ENCODE assay signal across 20 cellular contexts in genomic region chr4:105198541-105198940, GRCh38. TPM values are rescaled to one million over a fixed set of nuclear protein-coding genes. Genes with fewer than 3 reads are reported as not detected.
DNase-seq lines count a peak whose midpoint lies in the region; ATAC-seq, FAIRE-seq and TF ChIP-seq lines count a peak whose summit lies in the region.
"Had no signal": no experiment of that assay in that cellular context is flagged by ENCODE, and none has a peak within 500 bp of the region (broad histone marks: within the 10 kb centered on the region; RNA-seq: fewer than 3 reads in every experiment).

No MANE protein-coding gene starts in this region.

- H2AFZ ChIP-seq in IMR-90 (replicated peaks; ENCODE audit: low read length, poor library complexity) (no peak overlapping the region), endothelial cell of umbilical vein (ENCODE audit: low read depth, low read length) (no peak overlapping the region), OCI-LY7 (ENCODE audit: low read length) (no peak overlapping the region)

- TF ChIP-seq RAD21 in IMR-90 (IDR thresholded peaks at IDR 0.05; ENCODE audit: low read length), result no peak

- no peak overlapping the region for H3K4ac ChIP-seq in IMR-90 (ENCODE audit: low read depth, low read length)

- H3K56ac ChIP-seq in IMR-90 (ENCODE audit: extremely low read depth, insufficient read depth, low read length), result no peak overlapping the region

- H3K4me2 ChIP-seq in IMR-90 (ENCODE audit: low read depth, low read length) (no peak overlapping the region), endothelial cell of umbilical vein (ENCODE audit: insufficient read depth, low read length) (peak overlapping the region; percentile 24), skeletal muscle satellite cell (ENCODE audit: low read length) (peak overlapping the region; percentile 19), OCI-LY7 (ENCODE audit: low read length) (no peak overlapping the region)
- H3K4me2 ChIP-seq: SK-N-SH had no signal

- BruUV-seq in IMR-90 (replicated peaks; lab: Mats Ljungman, UMichigan), result no TSS peak
- BruUV-seq in endothelial cell of umbilical vein (replicated peaks; lab: Mats Ljungman, UMichigan), result no TSS peak
- no TSS peak for BruUV-seq in OCI-LY7 (replicated peaks; lab: Mats Ljungman, UMichigan)

- H3K9me1 ChIP-seq in IMR-90 (ENCODE audit: insufficient read depth, low read length) (peaks cover 4% of the 10 kb centered on the region; the same call in 1 of the 2 replicates), endothelial cell of umbilical vein (replicated peaks; ENCODE audit: control insufficient read depth, extremely low read depth, insufficient read depth, low read length) (no peaks in the 10 kb centered on the region)

- FAIRE-seq in D721Med (lab: Jason Lieb, UNC) (peak; percentile 16), endothelial cell of umbilical vein (lab: Jason Lieb, UNC) (no peak)

- dilution Hi-C loops in IMR-90 (cut with HindIII; ENCODE audit: low sequenced_read_pairs, unreplicated experiment), result no loop called here
- dilution Hi-C loops in endothelial cell of umbilical vein (cut with MboI; ENCODE audit: extremely low pct_ligation_motif_present, low sequenced_read_pairs), result no loop called here

- ATAC-seq in IMR-90 (ENCODE audit: low read depth) (no peak), GM18868 (IDR thresholded peaks at IDR 0.05; ENCODE audit: unreplicated experiment) (no peak)

- H4K8ac ChIP-seq in IMR-90 (ENCODE audit: low read depth in 2 of 2, low read length in 2 of 2), result no peak overlapping the region

- H4K91ac ChIP-seq in IMR-90 (ENCODE audit: insufficient read depth, low read depth, low read length), result no peak overlapping the region

- peaks cover 10 to 25% of the 10 kb centered on the region in 2 experiments for H3K79me1 ChIP-seq in IMR-90 (ENCODE audit: low read depth in 1 of 2, low read length in 2 of 2)

- H3K36me3 ChIP-seq in IMR-90 (ENCODE audit: control insufficient read depth, insufficient read depth, low read length), result peaks cover 3% of the 10 kb centered on the region; the same call in 1 of the 2 replicates
- H3K36me3 ChIP-seq in endothelial cell of umbilical vein (ENCODE audit: control insufficient read depth in 2 of 2, extremely low read depth in 1 of 2, insufficient read depth in 2 of 2, low read length in 2 of 2), result no peaks in the 10 kb centered on the region
- no peaks in the 10 kb centered on the region for H3K36me3 ChIP-seq in skeletal muscle satellite cell (ENCODE audit: insufficient read depth, low read length)
- H3K36me3 ChIP-seq in OCI-LY7 (ENCODE audit: insufficient read depth, low read length), result no peaks in the 10 kb centered on the region
- H3K36me3 ChIP-seq: Peyer's patch had no signal

- CTCF ChIA-PET in IMR-90 (lab: Yijun Ruan, JAX), result no interaction called here
- CTCF ChIA-PET in endothelial cell of umbilical vein (lab: Charles Lee), result interaction anchor here (1.6 kb wide), 1 partner anchor 37 kb away, joined by 3 read pairs; no protein-coding TSS in a partner anchor
- CTCF ChIA-PET in OCI-LY7 (lab: Charles Lee; ENCODE audit: unreplicated experiment), result no interaction called here

- H3K79me2 ChIP-seq in endothelial cell of umbilical vein (ENCODE audit: control insufficient read depth, insufficient read depth, low read length) (peaks cover 16% of the 10 kb centered on the region), OCI-LY7 (ENCODE audit: insufficient read depth, low read depth, low read length) (no peaks in the 10 kb centered on the region)

- H3K14ac ChIP-seq in IMR-90 (replicated peaks; ENCODE audit: low read depth, low read length), result no peak overlapping the region

- no peak overlapping the region for H2BK120ac ChIP-seq in IMR-90 (ENCODE audit: low read depth, low read length)

- H3K18ac ChIP-seq in IMR-90 (ENCODE audit: low read depth, low read length), result no peak overlapping the region

- intact Hi-C loops in IMR-90 (cut with micrococcal nuclease) (loop anchor here (5.0 kb wide), 1 partner anchor 274 kb away; the partner anchor contains the start of gene PPA2), endothelial cell of umbilical vein (cut with micrococcal nuclease) (no loop called here), OCI-LY7 (cut with micrococcal nuclease; ENCODE audit: unreplicated experiment) (no loop called here)

- H2BK20ac ChIP-seq in IMR-90 (ENCODE audit: low read depth, low read length), result no peak overlapping the region; the same call in 1 of the 2 replicates

- WGBS in IMR-90 (ENCODE audit: extremely low coverage in 2 of 2, insufficient read length in 1 of 2), 2 experiments, result no CpG with 5 or more reads among the region's 2 CpGs

- H4K20me1 ChIP-seq in IMR-90 (ENCODE audit: insufficient read depth, low read length) (no peaks in the 10 kb centered on the region), endothelial cell of umbilical vein (replicated peaks; ENCODE audit: control insufficient read depth, extremely low read depth, insufficient read depth, low read length) (no peaks in the 10 kb centered on the region), OCI-LY7 (ENCODE audit: insufficient read depth, low read length) (no peaks in the 10 kb centered on the region)

- POLR2A ChIA-PET in IMR-90 (lab: Charles Lee; ENCODE audit: unreplicated experiment), result no interaction called here
- POLR2A ChIA-PET in endothelial cell of umbilical vein (lab: Charles Lee), result no interaction called here
- POLR2A ChIA-PET in OCI-LY7 (lab: Charles Lee), result no interaction called here

- H2BK5ac ChIP-seq in IMR-90 (ENCODE audit: low read depth, low read length, poor library complexity, severe bottlenecking), result peak overlapping the region; percentile 24

- H2AK9ac ChIP-seq in IMR-90 (replicated peaks; ENCODE audit: low read depth, low read length, poor library complexity), result no peak overlapping the region

- H3K27me3 ChIP-seq in IMR-90 (ENCODE audit: control insufficient read depth, insufficient read depth, low read length), result no peaks in the 10 kb centered on the region
- H3K27me3 ChIP-seq in endothelial cell of umbilical vein (ENCODE audit: control insufficient read depth in 2 of 2, insufficient read depth in 2 of 2, low read length in 2 of 2), result no peaks in the 10 kb centered on the region
- H3K27me3 ChIP-seq in skeletal muscle satellite cell (ENCODE audit: control insufficient read depth, insufficient read depth, low read length), result no peaks in the 10 kb centered on the region
- H3K27me3 ChIP-seq: Peyer's patch had no signal

- H3K23ac ChIP-seq in IMR-90 (ENCODE audit: low read depth, low read length), result no peak overlapping the region

- H3K27ac ChIP-seq in IMR-90 (ENCODE audit: insufficient read depth, low read length) (no peak overlapping the region), endothelial cell of umbilical vein (ENCODE audit: insufficient read depth, low read depth, low read length) (no peak overlapping the region), OCI-LY7 (ENCODE audit: low read depth, low read length, poor library complexity, severe bottlenecking) (no peak overlapping the region)
- H3K27ac ChIP-seq: Peyer's patch had no signal

- H2BK15ac ChIP-seq in IMR-90 (ENCODE audit: low read depth, low read length), result no peak overlapping the region

- no peak overlapping the region for H3K4me3 ChIP-seq in IMR-90 (ENCODE audit: insufficient read depth, low read depth, low read length)
- H3K4me3 ChIP-seq in endothelial cell of umbilical vein (replicated peaks in 1 of 3; ENCODE audit: insufficient read depth in 1 of 3, low read depth in 1 of 3, low read length in 3 of 3), result no peak overlapping the region
- no peak overlapping the region for H3K4me3 ChIP-seq in skeletal muscle satellite cell (ENCODE audit: low read length)
- H3K4me3 ChIP-seq in OCI-LY7 (ENCODE audit: low read depth, low read length, poor library complexity, severe bottlenecking), result no peak overlapping the region
- H3K4me3 ChIP-seq: Peyer's patch had no signal

- no peak overlapping the region for H4K5ac ChIP-seq in IMR-90 (ENCODE audit: low read depth, low read length)

- H3K9ac ChIP-seq in IMR-90 (ENCODE audit: low read depth, low read length) (no peak overlapping the region), endothelial cell of umbilical vein (replicated peaks; ENCODE audit: extremely low read depth, insufficient read depth, low read length) (no peak overlapping the region), skeletal muscle satellite cell (ENCODE audit: low read depth, low read length) (no peak overlapping the region)
- H3K9ac ChIP-seq: SK-N-SH had no signal

- H3K9me3 ChIP-seq in IMR-90 (ENCODE audit: control insufficient read depth, insufficient read depth, low read length) (no peaks in the 10 kb centered on the region), endothelial cell of umbilical vein (replicated peaks; ENCODE audit: control insufficient read depth, insufficient read depth, low read length) (no peaks in the 10 kb centered on the region), skeletal muscle satellite cell (replicated peaks; ENCODE audit: low read length) (no peaks in the 10 kb centered on the region), OCI-LY7 (ENCODE audit: low read length) (no peaks in the 10 kb centered on the region)
- H3K9me3 ChIP-seq: Peyer's patch, SK-N-SH had no signal

- H3K9me2 ChIP-seq in OCI-LY7 (ENCODE audit: insufficient read depth, low read length), result no peaks in the 10 kb centered on the region
- H3K9me2 ChIP-seq: SK-N-SH had no signal

- no peak overlapping the region for H2AK5ac ChIP-seq in IMR-90 (ENCODE audit: low read depth, low read length)

- TF ChIP-seq POLR2A in IMR-90 (IDR thresholded peaks at IDR 0.05; ENCODE audit: low read depth, low read length) (no peak), endothelial cell of umbilical vein (IDR thresholded peaks at IDR 0.05; ENCODE audit: low read depth, low read length) (no peak)

- TF ChIP-seq CTCF in D721Med (IDR thresholded peaks at IDR 0.05; ENCODE audit: insufficient read depth, missing control alignments) (no peak), IMR-90 (conservative IDR thresholded peaks at IDR 0.05; ENCODE audit: low read depth, low read length) (no peak), endothelial cell of umbilical vein (IDR thresholded peaks at IDR 0.05; ENCODE audit: extremely low read depth in 1 of 2, insufficient read depth in 1 of 2, low read depth in 1 of 2, low read length in 2 of 2) (no peak), OCI-LY7 (conservative IDR thresholded peaks at IDR 0.05; ENCODE audit: low read length) (no peak)

- in situ Hi-C loops in IMR-90 (cut with MboI; ENCODE audit: low sequenced_read_pairs), result no loop called here

- DNase-seq in D721Med (ENCODE audit: insufficient read length, low spot score) (no peak), IMR-90 (no peak), endothelial cell of umbilical vein (ENCODE audit: low read depth, low spot score) (no peak), kidney tubule cell (ENCODE audit: low spot score) (no peak), OCI-LY7 (ENCODE audit: low spot score) (no peak)
- DNase-seq: C1 segment of cervical spinal cord; CD8-positive, alpha-beta memory T cell; DND-41; NCI-H1092; NCI-H1417 treated with DMSO at 0.1 percent for 48 hours; NCI-H1694 treated with DMSO at 0.1 percent for 48 hours; NCI-H2081; NCI-H2227 treated with DMSO at 0.1 percent for 48 hours; NCI-H526 treated with DMSO at 0.1 percent for 48 hours; OCI-M1; Peyer's patch; SK-N-SH; SW 1271 had no signal

- H3K4me1 ChIP-seq in IMR-90 (ENCODE audit: control insufficient read depth, insufficient read depth, low read length) (peaks cover 3% of the 10 kb centered on the region), endothelial cell of umbilical vein (ENCODE audit: control insufficient read depth, extremely low read depth, insufficient read depth, low read length) (peaks cover 63% of the 10 kb centered on the region), skeletal muscle satellite cell (ENCODE audit: control insufficient read depth, insufficient read depth, low read length) (peaks cover 59% of the 10 kb centered on the region), OCI-LY7 (ENCODE audit: insufficient read depth, low read length, poor library complexity, severe bottlenecking) (no peaks in the 10 kb centered on the region)

RNA-seq across cellular contexts. Expression of gene TET2, which starts 51.9 kb away (rescaled TPM):
- total RNA-seq in IMR-90 (2012; rRNA removed) (22.8 and 25.3 TPM in 2 replicates), endothelial cell of umbilical vein (17.5 and 19.8 TPM in 2 replicates), OCI-LY7 (2022) (not detected in 2 replicates)
- polyA plus RNA-seq in IMR-90 (2012; rRNA removed) (5.3 and 5.6 TPM in 2 replicates), endothelial cell of umbilical vein (4.7 and 4.8 TPM in 2 replicates)
- polyA plus RNA-seq in IMR-90 (2012; cell fraction: cytosol; rRNA removed), result 1.2 and 1.3 TPM in 2 replicates
- polyA plus RNA-seq in IMR-90 (2012; cell fraction: nucleus; rRNA removed; ENCODE audit: low replicate concordance), result 3.3 and 18.9 TPM in 2 replicates
- polyA plus RNA-seq in endothelial cell of umbilical vein (2011; cell fraction: cytosol; rRNA removed), result 5.1 and 5.3 TPM in 2 replicates
- 24.8 and 26.3 TPM in 2 replicates for polyA plus RNA-seq in endothelial cell of umbilical vein (2011; cell fraction: nucleus; rRNA removed)
- 5.3 and 7.7 TPM in 2 replicates for polyA plus RNA-seq in endothelial cell of umbilical vein (2012)
- 28.4 and 40.4 TPM in 2 replicates for polyA minus RNA-seq in endothelial cell of umbilical vein
- 7.4 TPM for polyA minus RNA-seq in endothelial cell of umbilical vein (2011; cell fraction: cytosol; rRNA and poly(A)+ RNA removed)
- 96.0 and 115 TPM in 2 replicates for polyA minus RNA-seq in endothelial cell of umbilical vein (2011; cell fraction: nucleus; rRNA and poly(A)+ RNA removed)
- total RNA-seq in skeletal muscle satellite cell (2012; rRNA removed), result 7.9 and 10.6 TPM in 2 replicates
- 0.19 and 0.21 TPM in 2 replicates for total RNA-seq in OCI-LY7 (2014; rRNA removed; shearing (Covaris generic))

Comparison
In these comparisons a context has a peak if more than half of its experiments do, and no peak if none do; other contexts are left out.
1. H3K4me2 ChIP-seq: peak in endothelial cell of umbilical vein (single experiment) and skeletal muscle satellite cell (single experiment); none in IMR-90 (single experiment) and OCI-LY7 (single experiment).
2. RNA of gene TET2, which starts 51.9 kb away (total RNA-seq): 22.8 to 25.3 TPM in IMR-90 and 17.5 to 19.8 TPM in endothelial cell of umbilical vein; 0.19 to 0.21 TPM in OCI-LY7; every median in the first group is over 10 times any median in the second.